In the genomic region with DNA sequence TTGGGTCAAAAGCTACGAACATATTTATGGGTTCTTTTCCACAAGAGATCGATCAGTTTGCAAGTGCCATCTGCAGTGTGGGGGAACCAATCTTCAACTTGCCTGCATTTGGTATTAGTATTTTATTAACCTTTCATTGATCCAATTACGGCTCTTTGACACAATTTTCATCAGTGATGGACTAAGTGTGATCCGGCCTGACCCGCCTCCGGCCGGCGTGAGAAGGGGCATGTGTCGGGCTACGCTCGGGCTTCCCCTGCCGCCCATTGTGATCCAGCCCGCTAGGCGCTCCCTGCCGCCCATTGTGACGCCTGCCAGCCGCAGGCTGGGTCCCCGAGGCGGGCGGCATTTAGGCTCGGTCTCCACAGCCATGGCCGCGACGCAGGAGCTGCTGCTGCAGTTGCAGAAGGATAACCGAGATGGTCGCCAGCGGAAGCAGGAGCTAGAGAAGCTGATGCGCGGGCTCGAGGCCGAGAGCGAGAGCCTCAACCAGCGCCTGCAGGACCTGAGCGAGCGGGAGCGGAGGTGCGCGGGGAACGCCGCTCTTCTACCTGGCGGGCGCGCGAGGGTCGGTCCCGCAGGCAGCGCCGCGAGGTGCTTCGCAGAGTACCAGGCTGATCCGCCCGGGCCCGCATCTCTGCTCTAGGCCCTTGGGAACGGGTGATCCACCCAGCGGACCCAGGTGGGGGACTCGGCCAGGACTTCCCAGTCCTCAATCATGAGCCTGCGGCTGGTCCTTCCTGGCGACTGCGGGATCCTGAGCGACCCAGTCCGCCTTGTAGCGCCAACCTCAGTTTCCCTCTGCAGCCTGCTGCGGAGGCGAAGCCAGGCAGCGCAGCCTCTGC, we compare ENCODE assay signal across 10 cellular contexts. TPM values are rescaled to one million over a fixed set of nuclear protein-coding genes. Genes with fewer than 3 reads are reported as not detected.
DNase-seq lines count a peak whose midpoint lies in the region; ATAC-seq and TF ChIP-seq lines count a peak whose summit lies in the region.
"Not testable (repeated sequence)": the region's sequence is repeated elsewhere in the genome, so short reads cannot be mapped to it uniquely, and the experiment has no call there.
"Had no signal": no experiment of that assay in that cellular context is flagged by ENCODE, and none has a peak within 500 bp of the region (broad histone marks: within the 10 kb centered on the region; RNA-seq: fewer than 3 reads in every experiment).

TMEM191B (plus strand) TSS at position 51 of the 845 bp plus-strand sequence; CDS start at position 230, 179 bp downstream.

- not testable (repeated sequence) for H3K4me1 ChIP-seq in esophagus muscularis mucosa, lower lobe of right lung, testis

- no CpG with 5 or more reads among the region's 65 CpGs for WGBS in esophagus muscularis mucosa
- WGBS in testis, 2 donors: no CpG with 5 or more reads among the region's 65 CpGs

- peak within 1 kb of the TSS; percentile 29 to 50 (median 36) for H3K4me3 ChIP-seq in esophagus muscularis mucosa
- H3K4me3 ChIP-seq in lower lobe of right lung: peak within 1 kb of the TSS; percentile 42
- H3K4me3 ChIP-seq in testis: not testable (repeated sequence)

- H3K9me3 ChIP-seq in esophagus muscularis mucosa, lower lobe of right lung, testis: not testable (repeated sequence)

- not testable (repeated sequence) for H3K36me3 ChIP-seq in esophagus muscularis mucosa; lower lobe of right lung; testis (ENCODE audit: low read depth, missing control alignments)

- ATAC-seq in GM18861 (IDR thresholded peaks at IDR 0.05; ENCODE audit: unreplicated experiment): peak; percentile 10
- peak; percentile 27 for ATAC-seq in GM21515 (IDR thresholded peaks at IDR 0.05; ENCODE audit: unreplicated experiment)
- peak; percentile 25 for ATAC-seq in HG02852 (IDR thresholded peaks at IDR 0.05; ENCODE audit: unreplicated experiment)
- peak; percentile 29 for ATAC-seq in HG03460 (IDR thresholded peaks at IDR 0.05; ENCODE audit: unreplicated experiment)
- ATAC-seq in activated CD4-positive, CD25-positive, alpha-beta regulatory T cell treated with anti-CD3 and anti-CD28 coated beads, Interleukin-2, amount 50 U/mL, for 24 hours: peak; percentile 3 to 6
- ATAC-seq in lower lobe of right lung: peak; percentile 21 to 38

- not testable (repeated sequence) for TF ChIP-seq EP300 in esophagus muscularis mucosa (IDR thresholded peaks at IDR 0.05)

- TF ChIP-seq CTCF in esophagus muscularis mucosa (IDR thresholded peaks at IDR 0.05); lower lobe of right lung (IDR thresholded peaks at IDR 0.05); testis (IDR thresholded peaks at IDR 0.05): not testable (repeated sequence)

- not testable (repeated sequence) for H3K27me3 ChIP-seq in esophagus muscularis mucosa; lower lobe of right lung (ENCODE audit: low read depth); testis

- intact Hi-C loops in esophagus muscularis mucosa (cut with DNase I); lower lobe of right lung (cut with DNase I); testis (cut with DNase I; ENCODE audit: low total_unique reads): not testable (repeated sequence)

- not testable (repeated sequence) for TF ChIP-seq POLR2A in esophagus muscularis mucosa (IDR thresholded peaks at IDR 0.05; ENCODE audit: low read depth); testis (IDR thresholded peaks at IDR 0.05)

- DNase-seq in esophagus muscularis mucosa (ENCODE audit: extremely low spot score); lower lobe of right lung; testis: not testable (repeated sequence)

- H3K27ac ChIP-seq in esophagus muscularis mucosa (replicated peaks in 1 of 4): peak within 1 kb of the TSS in 1 of 4 donors; percentile 47
- H3K27ac ChIP-seq in lower lobe of right lung, testis: not testable (repeated sequence)

RNA-seq across cellular contexts. Expression of gene TMEM191B, which starts in this region (rescaled TPM):
- total RNA-seq in esophagus muscularis mucosa: 1 to 10 TPM in 1 of 4 donors, under 1 TPM in 1, not detected in 2; 0.26 to 3.6 TPM
- 7.6 TPM for total RNA-seq in lower lobe of right lung
- total RNA-seq in testis: 10 to 100 TPM; 42.0 to 79.9 TPM
- 56.9 TPM for polyA plus RNA-seq in testis (ENCODE audit: insufficient read depth, low read depth, low replicate concordance)
- total RNA-seq: RPMI7951, subcutaneous adipose tissue had no signal
